24 cellular contexts compared by ENCODE assay signal in the genomic region with DNA sequence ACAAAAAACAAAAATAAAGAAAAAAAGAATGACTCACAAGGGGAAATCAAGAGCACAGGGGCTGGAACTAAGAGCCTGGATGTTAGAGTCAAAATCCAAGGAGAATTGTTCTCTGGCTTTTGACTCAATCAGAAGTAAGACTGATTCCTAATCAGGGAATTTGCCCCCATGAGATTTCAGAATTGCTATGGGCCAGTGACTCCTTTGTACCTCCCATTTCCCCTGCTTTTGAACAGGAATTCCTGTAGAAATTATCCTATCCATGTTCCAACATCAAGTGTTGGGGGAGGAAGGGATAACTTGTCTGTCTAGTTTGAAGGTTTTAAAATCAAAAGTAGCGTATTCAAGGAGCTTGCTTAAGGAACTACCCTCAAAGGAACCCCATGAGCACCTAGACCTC.
A peak's percentile ranks its signal among the peaks of the same experiment; 100 is the strongest.
DNase-seq lines count a peak whose midpoint lies in the region; ATAC-seq and TF ChIP-seq lines count a peak whose summit lies in the region.
"Had no signal": no experiment of that assay in that cellular context is flagged by ENCODE, and none has a peak within 500 bp of the region (broad histone marks: within the 10 kb centered on the region; RNA-seq: fewer than 3 reads in every experiment).

No MANE protein-coding gene starts in this region.

- H3K27ac Mint-ChIP-seq in MCF 10A (ENCODE audit: low read depth, unreplicated experiment) = peak overlapping the region; percentile 13
- H3K27ac Mint-ChIP-seq in activated CD8-positive, alpha-beta T cell treated with anti-CD3 and anti-CD28 coated beads for 36 hours = no peak overlapping the region
- no peak overlapping the region for H3K27ac Mint-ChIP-seq in natural killer cell
- H3K27ac Mint-ChIP-seq: CD14-positive monocyte; CD4-positive, alpha-beta T cell; CD8-positive, alpha-beta memory T cell; GM23338; H9 had no signal

- TF ChIP-seq POLR2A in breast epithelium (IDR thresholded peaks at IDR 0.05) = no peak

- H3K27me3 ChIP-seq in breast epithelium (no peaks in the 10 kb centered on the region), mammary epithelial cell (ENCODE audit: insufficient read depth, low read length) (no peaks in the 10 kb centered on the region), mesendoderm (ENCODE audit: insufficient read depth, low read length, poor library complexity) (no peaks in the 10 kb centered on the region)
- H3K27me3 ChIP-seq: BE2C; BLaER1 treated with 17β-estradiol and CSF1 and Interleukin-3, amounts not matched to agents 10 nM and 100 nM had no signal

- H3K18ac ChIP-seq in mesendoderm (ENCODE audit: low read length) = peak overlapping the region; percentile 47

- H3K27me3 Mint-ChIP-seq in MCF 10A (ENCODE audit: insufficient read depth, unreplicated experiment) (no peaks in the 10 kb centered on the region), natural killer cell (ENCODE audit: low read depth in 2 of 2) (peaks cover 0 to 7% of the 10 kb centered on the region in 2 donors)
- no peaks in the 10 kb centered on the region for H3K27me3 Mint-ChIP-seq in activated CD8-positive, alpha-beta T cell treated with anti-CD3 and anti-CD28 coated beads for 36 hours
- H3K27me3 Mint-ChIP-seq: CD4-positive, alpha-beta T cell had no signal

- no peak overlapping the region for H3K4me2 ChIP-seq in mammary epithelial cell (ENCODE audit: insufficient read depth, low read depth, low read length)
- H3K4me2 ChIP-seq in mesendoderm (ENCODE audit: low read length) = no peak overlapping the region
- H3K4me2 ChIP-seq: A549; BLaER1 treated with 17β-estradiol and CSF1 and Interleukin-3, amounts not matched to agents 10 nM and 100 nM; GM23338 had no signal

- in situ Hi-C loops in mammary epithelial cell (cut with MboI; ENCODE audit: low sequenced_read_pairs in 2 of 2) = no loop called here

- no peaks in the 10 kb centered on the region for H3K36me3 Mint-ChIP-seq in MCF 10A (ENCODE audit: insufficient read depth, unreplicated experiment)
- H3K36me3 Mint-ChIP-seq in activated CD8-positive, alpha-beta T cell treated with anti-CD3 and anti-CD28 coated beads for 36 hours (ENCODE audit: low read depth) = peaks cover 2% of the 10 kb centered on the region
- H3K36me3 Mint-ChIP-seq in natural killer cell = no peaks in the 10 kb centered on the region
- H3K36me3 Mint-ChIP-seq: CD14-positive monocyte had no signal

- no peaks in the 10 kb centered on the region for H3K36me3 ChIP-seq in breast epithelium
- no peaks in the 10 kb centered on the region for H3K36me3 ChIP-seq in mammary epithelial cell (ENCODE audit: insufficient read depth, low read length)
- no peaks in the 10 kb centered on the region for H3K36me3 ChIP-seq in mesendoderm (ENCODE audit: control insufficient read depth, insufficient read depth, low read length)
- H3K36me3 ChIP-seq: BE2C; BLaER1 treated with 17β-estradiol and CSF1 and Interleukin-3, amounts not matched to agents 10 nM and 100 nM had no signal

- no peak overlapping the region for H2BK120ac ChIP-seq in mesendoderm (ENCODE audit: low read depth, low read length)

- DNase-seq in MCF 10A (ENCODE audit: unreplicated experiment) (no peak), breast epithelium (ENCODE audit: low spot score in 2 of 2) (no peak), mammary epithelial cell (no peak), mesendoderm (no peak), natural killer cell (no peak)
- DNase-seq in activated CD8-positive, alpha-beta T cell treated with anti-CD3 and anti-CD28 coated beads for 36 hours = no peak
- DNase-seq: 8988T; ACHN; AML-193; BE2C; CD4-positive, alpha-beta T cell; CD8-positive, alpha-beta memory T cell; DMS 273 treated with DMSO at 0.1 percent for 48 hours; DMS79; EL; GDM1; H9 had no signal

- H3K27ac ChIP-seq in breast epithelium (no peak overlapping the region), mammary epithelial cell (ENCODE audit: insufficient read depth, low read depth, low read length) (no peak overlapping the region), mesendoderm (ENCODE audit: low read depth, low read length) (peak overlapping the region; percentile 56)
- H3K27ac ChIP-seq: A549; BLaER1 treated with 17β-estradiol and CSF1 and Interleukin-3, amounts not matched to agents 10 nM and 100 nM had no signal

- H3K9me3 ChIP-seq in breast epithelium (peaks cover 0 to 8% of the 10 kb centered on the region in 2 donors), mammary epithelial cell (replicated peaks; ENCODE audit: insufficient read depth, low read length) (no peaks in the 10 kb centered on the region)
- H3K9me3 ChIP-seq: BE2C had no signal

- dilution Hi-C loops in mammary epithelial cell (cut with HindIII; ENCODE audit: low sequenced_read_pairs) = no loop called here

- H2AFZ ChIP-seq in mammary epithelial cell (ENCODE audit: low read depth, low read length) = peak overlapping the region; percentile 3
- H2AFZ ChIP-seq: GM23338 had no signal

- H2AK5ac ChIP-seq in mesendoderm (ENCODE audit: low read length) = no peak overlapping the region

- POLR2A ChIA-PET in MCF 10A (lab: Yijun Ruan, JAX) = no interaction called here
- POLR2A ChIA-PET in activated CD8-positive, alpha-beta T cell treated with anti-CD3 and anti-CD28 coated beads for 36 hours (lab: Charles Lee) = interaction anchor here (1.3 kb wide), 1 partner anchor 16 kb away, joined by 3 read pairs; no protein-coding TSS in a partner anchor

- WGBS in mammary epithelial cell (ENCODE audit: low coverage, missing lambda C conversion rate) = 92% methylated on average over 1 of the region's 1 CpG
- no CpG with 5 or more reads among the region's 1 CpG for WGBS in mesendoderm (ENCODE audit: extremely low coverage, insufficient coverage, low lambda C conversion rate)

- peak overlapping the region; percentile 19 for H4K5ac ChIP-seq in mesendoderm (ENCODE audit: low read length)

- CTCF ChIA-PET in MCF 10A (lab: Yijun Ruan, JAX) = interaction anchor here (2.0 kb wide), 1 partner anchor 129 kb away, joined by 6 read pairs; no protein-coding TSS in a partner anchor
- CTCF ChIA-PET in mammary epithelial cell (lab: Charles Lee; ENCODE audit: low non-redundant PET) = no interaction called here
- CTCF ChIA-PET in activated CD8-positive, alpha-beta T cell treated with anti-CD3 and anti-CD28 coated beads for 36 hours (lab: Charles Lee) = interaction anchor here (1.0 kb wide), 2 partner anchors 12 to 128 kb away, joined by 3 read pairs; no protein-coding TSS in a partner anchor

- no peak overlapping the region for H3K23ac ChIP-seq in mesendoderm (ENCODE audit: low read length)

- H2BK15ac ChIP-seq in mesendoderm (replicated peaks; ENCODE audit: low read depth) = no peak overlapping the region

- no peaks in the 10 kb centered on the region for H3K79me1 ChIP-seq in mesendoderm (ENCODE audit: low read length)

- no TSS peak for BruUV-seq in MCF 10A (replicated peaks; lab: Mats Ljungman, UMichigan)
- BruUV-seq in mammary epithelial cell (replicated peaks; lab: Mats Ljungman, UMichigan) = no TSS peak

- peaks cover 7% of the 10 kb centered on the region for H3K9me3 Mint-ChIP-seq in MCF 10A (ENCODE audit: unreplicated experiment)
- H3K9me3 Mint-ChIP-seq in activated CD8-positive, alpha-beta T cell treated with anti-CD3 and anti-CD28 coated beads for 36 hours = peaks cover 9% of the 10 kb centered on the region
- H3K9me3 Mint-ChIP-seq in natural killer cell = no peaks in the 10 kb centered on the region
- H3K9me3 Mint-ChIP-seq: GM23338 had no signal

- no peak for ATAC-seq in activated CD8-positive, alpha-beta T cell treated with anti-CD3 and anti-CD28 coated beads for 36 hours
- ATAC-seq in HG03432 (IDR thresholded peaks at IDR 0.05; ENCODE audit: unreplicated experiment) = no peak
- no peak for ATAC-seq in natural killer cell
- ATAC-seq: A549, GM12878, GM23338, HCT116 had no signal

- H3K4ac ChIP-seq in mesendoderm (ENCODE audit: low read depth, low read length) = no peak overlapping the region

- H3K79me2 ChIP-seq in mammary epithelial cell (ENCODE audit: insufficient read depth, low read length) = no peaks in the 10 kb centered on the region
- no peaks in the 10 kb centered on the region for H3K79me2 ChIP-seq in mesendoderm (ENCODE audit: control insufficient read depth, insufficient read depth, low read length)

- peaks cover 9% of the 10 kb centered on the region for H3K4me1 Mint-ChIP-seq in MCF 10A (ENCODE audit: insufficient read depth, unreplicated experiment)
- peaks cover 10% of the 10 kb centered on the region for H3K4me1 Mint-ChIP-seq in activated CD8-positive, alpha-beta T cell treated with anti-CD3 and anti-CD28 coated beads for 36 hours (ENCODE audit: low read depth)
- no peaks in the 10 kb centered on the region for H3K4me1 Mint-ChIP-seq in natural killer cell

- peak overlapping the region; percentile 28 for H3K56ac ChIP-seq in mesendoderm (ENCODE audit: low read length)

- H3K9ac ChIP-seq in mammary epithelial cell (ENCODE audit: insufficient read depth, low read length) = no peak overlapping the region
- H3K9ac ChIP-seq in mesendoderm (ENCODE audit: low read length) = no peak overlapping the region
- H3K9ac ChIP-seq: BLaER1 treated with 17β-estradiol and CSF1 and Interleukin-3, amounts not matched to agents 10 nM and 100 nM had no signal

- H3K4me3 Mint-ChIP-seq in MCF 10A (ENCODE audit: unreplicated experiment) = no peak overlapping the region
- H3K4me3 Mint-ChIP-seq in activated CD8-positive, alpha-beta T cell treated with anti-CD3 and anti-CD28 coated beads for 36 hours = no peak overlapping the region
- no peak overlapping the region for H3K4me3 Mint-ChIP-seq in natural killer cell
- H3K4me3 Mint-ChIP-seq: CD14-positive monocyte; CD4-positive, alpha-beta T cell; CD8-positive, alpha-beta memory T cell; GM23338; H9 had no signal

- intact Hi-C loops in MCF 10A (cut with micrococcal nuclease) (no loop called here), breast epithelium (cut with DNase I; ENCODE audit: low total_unique reads) (no loop called here), mammary epithelial cell (cut with micrococcal nuclease) (no loop called here), natural killer cell (cut with micrococcal nuclease) (no loop called here)
- intact Hi-C loops in activated CD8-positive, alpha-beta T cell treated with anti-CD3 and anti-CD28 coated beads for 36 hours (cut with micrococcal nuclease) = loop anchor here (10.0 kb wide), 1 partner anchor 99 kb away; no protein-coding TSS in a partner anchor

- H4K8ac ChIP-seq in mesendoderm (ENCODE audit: low read depth, low read length) = no peak overlapping the region

- H2BK5ac ChIP-seq in mesendoderm (ENCODE audit: low read length) = no peak overlapping the region

- H4K20me1 ChIP-seq in mammary epithelial cell (ENCODE audit: insufficient read depth, low read length) = no peaks in the 10 kb centered on the region
- H4K20me1 ChIP-seq: BLaER1 treated with 17β-estradiol and CSF1 and Interleukin-3, amounts not matched to agents 10 nM and 100 nM had no signal

- H3K4me1 ChIP-seq in breast epithelium (no peaks in the 10 kb centered on the region), mammary epithelial cell (ENCODE audit: insufficient read depth, low read length) (peaks cover 6% of the 10 kb centered on the region), mesendoderm (ENCODE audit: control insufficient read depth, low read depth, low read length) (no peaks in the 10 kb centered on the region)
- H3K4me1 ChIP-seq: A549, BE2C had no signal

- TF ChIP-seq CTCF in MCF 10A (IDR thresholded peaks at IDR 0.05; ENCODE audit: unreplicated experiment) (no peak), breast epithelium (IDR thresholded peaks at IDR 0.05) (no peak), mammary epithelial cell (conservative IDR thresholded peaks at IDR 0.05 in 1 of 2, IDR thresholded peaks at IDR 0.05 in 1 of 2; ENCODE audit: extremely low read depth in 1 of 2, insufficient read depth in 1 of 2, low read depth in 1 of 2, low read length in 2 of 2) (no peak), natural killer cell (IDR thresholded peaks at IDR 0.05) (no peak)
- no peak for TF ChIP-seq CTCF in activated CD8-positive, alpha-beta T cell treated with anti-CD3 and anti-CD28 coated beads for 36 hours (IDR thresholded peaks at IDR 0.05)

- H3K4me3 ChIP-seq in breast epithelium (no peak overlapping the region), mammary epithelial cell (replicated peaks in 1 of 3; ENCODE audit: insufficient read depth in 1 of 3, low read depth in 2 of 3, low read length in 3 of 3) (no peak overlapping the region), mesendoderm (ENCODE audit: low read length) (no peak overlapping the region)
- H3K4me3 ChIP-seq: A549; BLaER1 treated with 17β-estradiol and CSF1 and Interleukin-3, amounts not matched to agents 10 nM and 100 nM; GM12878; GM23338 had no signal
